8 cellular contexts compared by ENCODE assay signal in the genomic region with DNA sequence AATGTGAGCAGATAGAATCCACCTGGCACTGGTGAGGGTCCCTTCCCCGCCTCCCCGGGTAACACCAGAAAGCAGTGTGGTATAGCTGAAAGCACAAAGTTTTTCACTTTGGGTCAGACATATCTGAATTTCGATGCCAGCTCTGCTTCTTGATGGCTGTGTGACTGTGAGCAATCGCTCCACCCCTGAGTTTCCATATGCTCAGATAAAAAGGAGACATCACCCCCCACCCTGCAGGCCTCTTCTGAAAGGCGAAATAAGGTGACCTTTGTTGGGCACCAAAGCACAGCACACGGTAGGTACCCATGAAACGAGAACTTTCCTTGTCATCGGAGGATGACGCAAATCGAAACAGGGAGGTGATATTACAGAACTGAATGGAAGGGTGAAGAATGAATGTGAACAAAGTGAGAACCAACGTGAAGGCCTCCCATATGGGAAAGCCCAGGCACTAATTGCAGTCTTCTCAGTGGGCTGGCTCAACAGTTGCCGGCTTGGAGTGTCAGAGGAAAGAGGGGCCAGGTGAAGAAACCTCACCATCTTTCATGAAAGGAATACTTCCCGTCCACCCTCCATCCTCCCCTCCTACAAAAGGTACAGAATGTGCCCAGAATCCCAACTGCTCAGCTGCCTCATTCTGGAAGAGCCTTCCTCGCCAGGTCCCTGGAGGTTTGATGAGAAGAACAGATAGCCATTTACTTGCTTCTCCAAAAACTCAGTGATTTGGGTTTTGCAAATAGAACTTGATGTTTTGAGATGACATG.
A peak's percentile ranks its signal among the peaks of the same experiment; 100 is the strongest.
DNase-seq lines count a peak whose midpoint lies in the region; ATAC-seq and TF ChIP-seq lines count a peak whose summit lies in the region.

No MANE protein-coding gene starts in this region.

- intact Hi-C loops in lower leg skin (cut with DNase I; ENCODE audit: low total_unique reads): no loop called here

- TF ChIP-seq CTCF in lower leg skin (IDR thresholded peaks at IDR 0.05): no peak

- no peak for TF ChIP-seq POLR2A in lower leg skin (IDR thresholded peaks at IDR 0.05)

- WGBS in lower leg skin, 2 donors: 83 to 91% methylated on average over 14 of the region's 14 CpGs

- ATAC-seq in GM19328 (IDR thresholded peaks at IDR 0.05; ENCODE audit: unreplicated experiment): peak; percentile 56
- peak; percentile 58 for ATAC-seq in HG03108 (IDR thresholded peaks at IDR 0.05; ENCODE audit: unreplicated experiment)

- no peak overlapping the region for H3K4me3 ChIP-seq in lower leg skin (ENCODE audit: low read depth, poor library complexity, severe bottlenecking)

- DNase-seq in activated T-cell treated with anti-CD3 and anti-CD28 coated beads for 24 hours (ENCODE audit: low read depth): peak; percentile 73
- peak; percentile 66 to 74 for DNase-seq in stimulated activated CD8-positive, alpha-beta memory T cell treated with anti-CD3 and anti-CD28 coated beads, Interleukin-15, amount 100 ng/mL, for 48 hours (ENCODE audit: low read depth in 2 of 2)
- no peak for DNase-seq in lower leg skin (ENCODE audit: low spot score in 2 of 2)
- DNase-seq in NCI-H1048 (lab: John Stamatoyannopoulos, UW): no peak
- no peak for DNase-seq in NOMO-1 (lab: John Stamatoyannopoulos, UW; ENCODE audit: unreplicated experiment in 2 of 2)
- no peak for DNase-seq in NK-92 treated with Interleukin-12 subunit alpha and Interleukin-12 subunit beta, amount 100 ng/mL, for 24 hours (lab: John Stamatoyannopoulos, UW)

Comparison
In these comparisons a context has a peak if more than half of its experiments do, and no peak if none do; other contexts are left out.
1. DNase-seq: peak in activated T-cell treated with anti-CD3 and anti-CD28 coated beads for 24 hours (single experiment) and stimulated activated CD8-positive, alpha-beta memory T cell treated with anti-CD3 and anti-CD28 coated beads, Interleukin-15, amount 100 ng/mL, for 48 hours (2 of 2); none in lower leg skin (0 of 2), NCI-H1048 (single experiment), NOMO-1 (0 of 2) and NK-92 treated with Interleukin-12 subunit alpha and Interleukin-12 subunit beta, amount 100 ng/mL, for 24 hours (single experiment).